ENCODE assay signal across 1 cellular context in genomic region chr9:127059648-127060365, GRCh38.
TF ChIP-seq lines count a peak whose summit lies in the region.

No MANE protein-coding gene starts in this region.

TF ChIP-seq in GM12878, 131 proteins besides CTCF, POLR2A, EP300 and RAD21 (continued from another document):
- TF ChIP-seq ZNF687 (IDR thresholded peaks at IDR 0.05) (peak; percentile 60), PAX8 (IDR thresholded peaks at IDR 0.05) (no peak), BCL11A (IDR thresholded peaks at IDR 0.05; ENCODE audit: low read depth, low read length) (0 out of 2 replicates have a peak, but pooled peaks have one; percentile 9), ZNF274 (IDR thresholded peaks at IDR 0.05; ENCODE audit: insufficient read depth, insufficient read length) (no peak), PKNOX1 (IDR thresholded peaks at IDR 0.05) (no peak), IKZF1 (conservative IDR thresholded peaks at IDR 0.05) (peak; percentile 53; the same call in 1 of the 2 replicates), POU2F2 (IDR thresholded peaks at IDR 0.05; ENCODE audit: borderline replicate concordance, low read depth, low read length) (peak; percentile 18; the same call in 1 of the 3 replicates), PAX5 (IDR thresholded peaks at IDR 0.05; ENCODE audit: borderline replicate concordance, low read depth, low read length) (0 out of 2 replicates have a peak, but pooled peaks have one; percentile 16), TBL1XR1 (IDR thresholded peaks at IDR 0.05; ENCODE audit: low read depth, low read length) (no peak), SMAD1 (IDR thresholded peaks at IDR 0.05; ENCODE audit: low read depth, partially characterized antibody) (peak; percentile 47), MLLT1 (IDR thresholded peaks at IDR 0.05) (peak; percentile 28; the same call in 1 of the 2 replicates), CHD2 (IDR thresholded peaks at IDR 0.05; ENCODE audit: borderline replicate concordance, low read depth, low read length) (0 out of 2 replicates have a peak, but pooled peaks have one; percentile 30), CUX1 (IDR thresholded peaks at IDR 0.05; ENCODE audit: insufficient replicate concordance, low read depth, low read length) (peak; percentile 82), NR2F1 (conservative IDR thresholded peaks at IDR 0.05) (0 out of 2 replicates have a peak, but pooled peaks have one; percentile 11), MEF2B (IDR thresholded peaks at IDR 0.05; ENCODE audit: partially characterized antibody, poor library complexity, severe bottlenecking) (peak; percentile 97), NR2C2 (IDR thresholded peaks at IDR 0.05; ENCODE audit: borderline replicate concordance, control insufficient read depth, insufficient read length, low read depth) (no peak), RELB (IDR thresholded peaks at IDR 0.05; ENCODE audit: low read depth) (peak; percentile 71; the same call in 1 of the 2 replicates), TCF12 (IDR thresholded peaks at IDR 0.05; ENCODE audit: low read depth, low read length) (0 out of 2 replicates have a peak, but pooled peaks have one; percentile 58), MTA2 (IDR thresholded peaks at IDR 0.05; ENCODE audit: low read depth) (peak; percentile 57; the same call in 1 of the 2 replicates)
TF ChIP-seq in GM12878: peak in this region for 17.
